1 cellular context compared by ENCODE assay signal in the genomic region with DNA sequence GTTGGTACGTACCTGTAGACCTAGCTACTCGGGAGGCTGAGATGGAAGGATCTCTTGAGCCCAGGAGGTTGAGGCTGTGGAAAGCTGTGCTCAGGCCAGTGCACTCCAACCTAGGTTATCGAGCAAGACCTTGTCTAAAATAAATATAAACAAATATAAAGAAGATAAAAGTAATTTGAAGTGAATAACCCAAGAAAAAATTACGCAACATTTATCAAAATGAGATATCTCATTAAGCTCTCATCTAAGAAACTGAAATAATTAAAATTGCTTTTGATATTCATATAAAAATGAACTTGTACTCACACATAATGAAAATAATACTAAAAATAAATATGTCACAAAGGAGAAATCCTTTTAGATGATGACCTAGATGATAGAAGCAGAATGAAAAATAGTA.
TF ChIP-seq lines count a peak whose summit lies in the region.

No MANE protein-coding gene starts in this region.

TF ChIP-seq in K562, 482 proteins besides CTCF, POLR2A, EP300 and RAD21 (continued from another document):
- TF ChIP-seq, protein P1, sequence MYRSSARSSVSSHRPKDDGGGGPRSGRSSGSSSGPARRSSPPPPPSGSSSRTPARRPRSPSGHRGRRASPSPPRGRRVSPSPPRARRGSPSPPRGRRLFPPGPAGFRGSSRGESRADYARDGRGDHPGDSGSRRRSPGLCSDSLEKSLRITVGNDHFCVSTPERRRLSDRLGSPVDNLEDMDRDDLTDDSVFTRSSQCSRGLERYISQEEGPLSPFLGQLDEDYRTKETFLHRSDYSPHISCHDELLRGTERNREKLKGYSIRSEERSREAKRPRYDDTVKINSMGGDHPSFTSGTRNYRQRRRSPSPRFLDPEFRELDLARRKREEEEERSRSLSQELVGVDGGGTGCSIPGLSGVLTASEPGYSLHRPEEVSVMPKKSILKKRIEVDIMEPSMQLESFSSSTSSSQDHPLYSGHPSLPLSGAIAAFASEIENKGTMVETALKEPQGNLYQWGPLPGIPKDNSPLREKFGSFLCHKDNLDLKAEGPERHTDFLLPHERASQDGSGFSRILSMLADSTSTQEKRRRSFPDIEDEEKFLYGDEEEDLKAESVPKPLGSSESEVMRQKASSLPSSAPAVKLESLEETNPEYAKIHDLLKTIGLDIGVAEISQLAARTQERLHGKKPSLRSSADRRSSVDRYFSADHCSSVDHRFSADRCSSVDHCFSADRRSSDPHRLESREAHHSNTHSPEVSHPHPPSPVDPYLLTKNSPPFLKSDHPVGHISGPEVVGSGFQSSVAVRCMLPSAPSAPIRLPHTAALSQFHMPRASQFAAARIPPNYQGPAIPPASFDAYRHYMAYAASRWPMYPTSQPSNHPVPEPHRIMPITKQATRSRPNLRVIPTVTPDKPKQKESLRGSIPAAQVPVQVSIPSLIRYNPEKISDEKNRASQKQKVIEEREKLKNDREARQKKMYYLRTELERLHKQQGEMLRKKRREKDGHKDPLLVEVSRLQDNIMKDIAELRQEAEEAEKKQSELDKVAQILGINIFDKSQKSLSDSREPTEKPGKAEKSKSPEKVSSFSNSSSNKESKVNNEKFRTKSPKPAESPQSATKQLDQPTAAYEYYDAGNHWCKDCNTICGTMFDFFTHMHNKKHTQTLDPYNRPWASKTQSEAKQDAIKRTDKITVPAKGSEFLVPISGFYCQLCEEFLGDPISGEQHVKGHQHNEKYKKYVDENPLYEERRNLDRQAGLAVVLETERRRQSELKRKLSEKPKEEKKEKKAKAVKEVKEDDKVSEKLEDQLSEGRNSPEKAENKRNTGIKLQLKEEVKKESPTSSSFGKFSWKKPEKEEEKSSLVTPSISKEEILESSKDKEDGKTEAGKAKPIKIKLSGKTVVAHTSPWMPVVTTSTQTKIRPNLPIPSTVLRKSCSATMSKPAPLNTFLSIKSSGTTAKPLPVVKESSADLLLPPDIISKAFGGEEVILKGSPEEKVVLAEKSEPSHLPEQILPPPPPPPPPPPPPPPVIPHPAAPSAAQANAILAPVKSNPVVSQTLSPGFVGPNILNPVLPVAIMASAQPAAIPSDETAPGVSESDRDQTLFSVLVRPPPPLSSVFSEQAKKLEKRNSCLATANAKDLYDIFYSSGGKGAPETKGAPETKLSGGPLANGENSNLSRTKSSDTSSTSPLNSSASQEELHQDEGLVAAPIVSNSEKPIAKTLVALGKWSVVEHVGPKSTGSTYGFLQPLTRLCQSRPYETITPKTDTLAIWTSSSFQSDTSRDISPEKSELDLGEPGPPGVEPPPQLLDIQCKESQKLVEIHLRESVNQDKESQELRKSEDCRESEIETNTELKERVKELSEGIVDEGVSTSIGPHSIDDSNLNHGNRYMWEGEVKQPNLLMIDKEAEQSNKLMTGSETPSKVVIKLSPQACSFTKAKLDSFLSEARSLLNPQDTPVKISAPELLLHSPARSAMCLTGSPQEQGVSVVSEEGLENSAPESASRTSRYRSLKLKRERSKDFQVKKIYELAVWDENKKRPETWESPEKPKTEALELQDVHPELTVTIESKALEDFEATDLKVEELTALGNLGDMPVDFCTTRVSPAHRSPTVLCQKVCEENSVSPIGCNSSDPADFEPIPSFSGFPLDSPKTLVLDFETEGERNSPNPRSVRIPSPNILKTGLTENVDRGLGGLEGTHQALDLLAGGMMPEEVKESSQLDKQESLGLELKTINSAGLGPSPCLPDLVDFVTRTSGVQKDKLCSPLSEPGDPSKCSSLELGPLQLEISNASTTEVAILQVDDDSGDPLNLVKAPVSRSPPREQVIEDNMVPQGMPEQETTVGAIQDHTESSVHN (IDR thresholded peaks at IDR 0.05; ENCODE audit: borderline replicate concordance in 1 of 2, low read depth in 1 of 2): no peak
